19 cellular contexts compared by ENCODE assay signal in genomic region chr1:156903328-156904091, GRCh38. TPM values are rescaled to one million over a fixed set of nuclear protein-coding genes. Genes with fewer than 3 reads are reported as not detected.
DNase-seq lines count a peak whose midpoint lies in the region; ATAC-seq and TF ChIP-seq lines count a peak whose summit lies in the region.
"Had no signal": no experiment of that assay in that cellular context is flagged by ENCODE, and none has a peak within 500 bp of the region (broad histone marks: within the 10 kb centered on the region; RNA-seq: fewer than 3 reads in every experiment).

No MANE protein-coding gene starts in this region.

- no peak overlapping the region for H3K27ac Mint-ChIP-seq in neural progenitor cell

- H3K9me3 Mint-ChIP-seq in neural progenitor cell, result no peaks in the 10 kb centered on the region
- H3K9me3 Mint-ChIP-seq: CD8-positive, alpha-beta memory T cell had no signal

- ATAC-seq in left cardiac atrium, result no peak
- ATAC-seq: K562, Panc1 had no signal

- peak overlapping the region; percentile 30 for H3K4me3 ChIP-seq in left ventricle myocardium inferior
- no peak overlapping the region for H3K4me3 ChIP-seq in fibroblast of lung (replicated peaks in 1 of 4; ENCODE audit: control extremely low read depth in 1 of 4, insufficient read depth in 1 of 4, low read depth in 3 of 4, low read length in 4 of 4)
- H3K4me3 ChIP-seq in neural progenitor cell, result no peak overlapping the region
- H3K4me3 ChIP-seq: K562, MG63, SJSA1 had no signal

- peak overlapping the region; percentile 22 for H3K4me3 Mint-ChIP-seq in neural progenitor cell
- H3K4me3 Mint-ChIP-seq: CD8-positive, alpha-beta memory T cell had no signal

- H3K4me1 ChIP-seq in left ventricle myocardium inferior (peaks cover 97% of the 10 kb centered on the region), fibroblast of lung (ENCODE audit: control insufficient read depth, extremely low read depth, insufficient read depth, low read length) (peaks cover 64% of the 10 kb centered on the region), neural progenitor cell (no peaks in the 10 kb centered on the region)

- no peaks in the 10 kb centered on the region for H3K36me3 Mint-ChIP-seq in neural progenitor cell

- H3K27me3 Mint-ChIP-seq in neural progenitor cell (ENCODE audit: insufficient read depth, low read depth), result peaks cover 8% of the 10 kb centered on the region

- no peak overlapping the region for H2AFZ ChIP-seq in fibroblast of lung (ENCODE audit: low read length)
- no peak overlapping the region for H2AFZ ChIP-seq in neural progenitor cell (replicated peaks)

- peaks cover 16% of the 10 kb centered on the region for H3K4me1 Mint-ChIP-seq in neural progenitor cell

- TF ChIP-seq CTCF in left ventricle myocardium inferior (IDR thresholded peaks at IDR 0.05; ENCODE audit: borderline replicate concordance), result no peak
- TF ChIP-seq CTCF in fibroblast of lung (conservative IDR thresholded peaks at IDR 0.05 in 1 of 2, IDR thresholded peaks at IDR 0.05 in 1 of 2; ENCODE audit: low read depth in 1 of 2, low read length in 2 of 2), result no peak
- no peak for TF ChIP-seq CTCF in neural progenitor cell (IDR thresholded peaks at IDR 0.05)

- H3K4me2 ChIP-seq in fibroblast of lung (ENCODE audit: extremely low read depth, insufficient read depth, low read length), result no peak overlapping the region
- H3K4me2 ChIP-seq in neural progenitor cell, result no peak overlapping the region

- H3K9ac ChIP-seq in fibroblast of lung (ENCODE audit: insufficient read depth, low read length) (peak overlapping the region; percentile 33), neural progenitor cell (no peak overlapping the region)

- H3K36me3 ChIP-seq in left ventricle myocardium inferior (peaks cover 30% of the 10 kb centered on the region), fibroblast of lung (ENCODE audit: control insufficient read depth, insufficient read depth, low read length) (peaks cover 23% of the 10 kb centered on the region), neural progenitor cell (no peaks in the 10 kb centered on the region)
- H3K36me3 ChIP-seq: MG63, SJSA1 had no signal

- peaks cover 69% of the 10 kb centered on the region for H3K79me2 ChIP-seq in fibroblast of lung (ENCODE audit: control insufficient read depth, insufficient read depth, low read length)
- H3K79me2 ChIP-seq in neural progenitor cell (ENCODE audit: low read depth), result no peaks in the 10 kb centered on the region

- H3F3A ChIP-seq in neural progenitor cell (ENCODE audit: low read depth), result no peaks in the 10 kb centered on the region

- DNase-seq in left ventricle myocardium inferior (no peak), left cardiac atrium (no peak), fibroblast of lung (ENCODE audit: low read depth in 2 of 2) (no peak), neural progenitor cell (ENCODE audit: low spot score) (no peak), NCI-H345 (lab: John Stamatoyannopoulos, UW) (no peak), NCI-H2196 (lab: John Stamatoyannopoulos, UW; ENCODE audit: unreplicated experiment) (no peak), NCI-H2107 (lab: John Stamatoyannopoulos, UW) (no peak)
- DNase-seq: CD8-positive, alpha-beta memory T cell; MG63; NCI-H1417 treated with DMSO at 0.1 percent for 48 hours; NCI-H187; NCI-H510A treated with DMSO at 0.1 percent for 48 hours; NCI-H748 treated with DMSO at 0.1 percent for 48 hours had no signal

- no peaks in the 10 kb centered on the region for H4K20me1 ChIP-seq in fibroblast of lung (ENCODE audit: control insufficient read depth, extremely low read depth, insufficient read depth, low read length)
- H4K20me1 ChIP-seq in neural progenitor cell (ENCODE audit: low read depth), result no peaks in the 10 kb centered on the region

- peak overlapping the region; percentile 50 for H3K27ac ChIP-seq in left ventricle myocardium inferior (replicated peaks)
- H3K27ac ChIP-seq in fibroblast of lung (ENCODE audit: insufficient read depth, low read length), result peak overlapping the region; percentile 65
- no peak overlapping the region for H3K27ac ChIP-seq in neural progenitor cell
- H3K27ac ChIP-seq: C4-2B, SJSA1 had no signal

- intact Hi-C loops in left ventricle myocardium inferior (cut with micrococcal nuclease) (no loop called here), left cardiac atrium (cut with DNase I) (no loop called here)

- H3K9me3 ChIP-seq in left ventricle myocardium inferior (replicated peaks) (no peaks in the 10 kb centered on the region), fibroblast of lung (ENCODE audit: control insufficient read depth, insufficient read depth, low read depth, low read length) (no peaks in the 10 kb centered on the region), neural progenitor cell (ENCODE audit: low read depth) (no peaks in the 10 kb centered on the region)
- H3K9me3 ChIP-seq: MG63, SJSA1 had no signal

- H3K27me3 ChIP-seq in left ventricle myocardium inferior (ENCODE audit: low read depth) (peaks cover 35% of the 10 kb centered on the region), fibroblast of lung (ENCODE audit: control insufficient read depth, insufficient read depth, low read length) (no peaks in the 10 kb centered on the region), neural progenitor cell (peaks cover 7% of the 10 kb centered on the region)
- H3K27me3 ChIP-seq: MG63, SJSA1 had no signal

RNA-seq across cellular contexts. Expression of gene PEAR1, which starts 10.0 kb away (rescaled TPM):
- 7.1 TPM for total RNA-seq in left ventricle myocardium inferior
- total RNA-seq in left cardiac atrium, result 10 to 100 TPM in 1 of 2 donors, 1 to 10 TPM in 1; 7.2 to 10.4 TPM
- total RNA-seq in fibroblast of lung, result 2.3 and 2.6 TPM in 2 replicates
- 13.5 and 41.5 TPM in 2 replicates for polyA plus RNA-seq in fibroblast of lung
- polyA plus RNA-seq in fibroblast of lung (2012), result 15.5 and 55.2 TPM in 2 replicates
- polyA minus RNA-seq in fibroblast of lung (ENCODE audit: low replicate concordance), result 27.7 and 69.9 TPM in 2 replicates
- total RNA-seq in neural progenitor cell (ENCODE audit: low replicate concordance), result 0.06 TPM in 1 of 2 replicates, not detected in the other
- total RNA-seq: CD8-positive, alpha-beta memory T cell had no signal
- polyA plus RNA-seq: CD8-positive, alpha-beta memory T cell had no signal

RNA-seq across cellular contexts. Expression of gene LRRC71, which starts 16.9 kb away (rescaled TPM):
- total RNA-seq in left ventricle myocardium inferior, result 0.27 TPM
- not detected for total RNA-seq in left cardiac atrium
- total RNA-seq in fibroblast of lung, result not detected in 2 replicates
- 0.16 and 1.8 TPM in 2 replicates for polyA plus RNA-seq in fibroblast of lung
- 0.15 and 3.1 TPM in 2 replicates for polyA plus RNA-seq in fibroblast of lung (2012)
- polyA minus RNA-seq in fibroblast of lung (ENCODE audit: low replicate concordance), result 0.30 and 0.35 TPM in 2 replicates
- total RNA-seq in neural progenitor cell (ENCODE audit: low replicate concordance), result not detected in 2 replicates
- total RNA-seq: CD8-positive, alpha-beta memory T cell; Daoy; LHCN-M2; SJSA1 had no signal
- polyA plus RNA-seq: CD8-positive, alpha-beta memory T cell had no signal

RNA-seq across cellular contexts. Expression of gene NTRK1, which starts 42.8 kb away (rescaled TPM):
- total RNA-seq in left ventricle myocardium inferior (1.0 TPM), left cardiac atrium (1 to 10 TPM; 2.1 to 2.5 TPM), fibroblast of lung (not detected in 2 replicates), neural progenitor cell (ENCODE audit: low replicate concordance) (0.15 TPM in 1 of 2 replicates, not detected in the other)
- polyA plus RNA-seq in fibroblast of lung, result not detected in 2 replicates
- not detected in 2 replicates for polyA plus RNA-seq in fibroblast of lung (2012)
- polyA minus RNA-seq in fibroblast of lung (ENCODE audit: low replicate concordance), result not detected in 2 replicates
- total RNA-seq: LHCN-M2, SJSA1 had no signal
- polyA plus RNA-seq: CD8-positive, alpha-beta memory T cell had no signal

RNA-seq across cellular contexts. Expression of gene INSRR, which starts 44.6 kb away (rescaled TPM):
- 0.41 TPM for total RNA-seq in left ventricle myocardium inferior
- under 1 TPM; 0.05 to 0.12 TPM for total RNA-seq in left cardiac atrium
- not detected in 2 replicates for total RNA-seq in fibroblast of lung
- polyA plus RNA-seq in fibroblast of lung, result not detected in 2 replicates
- not detected in 2 replicates for polyA plus RNA-seq in fibroblast of lung (2012)
- not detected in 2 replicates for polyA minus RNA-seq in fibroblast of lung (ENCODE audit: low replicate concordance)
- not detected in 2 replicates for total RNA-seq in neural progenitor cell (ENCODE audit: low replicate concordance)
- total RNA-seq: Daoy, LHCN-M2, SJSA1 had no signal
- polyA plus RNA-seq: CD8-positive, alpha-beta memory T cell had no signal
